Comparison of ENCODE assay signal across 31 cellular contexts in the genomic region with DNA sequence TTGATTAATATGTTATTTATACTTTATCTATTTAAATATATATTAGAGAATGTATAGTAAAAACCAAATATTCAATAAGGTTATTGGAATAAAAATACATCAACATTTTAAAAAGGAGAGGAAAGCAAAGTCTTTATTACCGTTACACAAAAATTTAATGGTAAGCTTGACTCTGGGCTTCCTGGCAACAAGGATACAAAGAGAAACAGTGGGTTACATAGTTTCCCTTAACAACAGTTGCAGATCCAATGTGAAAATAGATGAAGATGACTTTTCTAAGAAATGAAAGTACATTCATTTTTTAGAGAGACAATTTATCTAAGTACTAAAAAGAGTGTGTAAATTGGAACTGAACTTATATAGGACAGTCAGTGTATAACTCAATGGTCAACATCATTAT.
"Had no signal": no experiment of that assay in that cellular context is flagged by ENCODE, and none has a peak within 500 bp of the region (broad histone marks: within the 10 kb centered on the region; RNA-seq: fewer than 3 reads in every experiment).

No MANE protein-coding gene starts in this region.

- H3K4me3 ChIP-seq: ascending aorta, cardiac muscle cell, coronary artery, gastrocnemius medialis, neural progenitor cell, psoas muscle, thoracic aorta, uterus had no signal

- FAIRE-seq: keratinocyte, TTC549 had no signal

- H2AFZ ChIP-seq: neural progenitor cell, parathyroid adenoma had no signal

- DNase-seq: activated CD4-positive, alpha-beta T cell treated with anti-CD3 and anti-CD28 coated beads for 48 hours; activated CD4-positive, alpha-beta T cell treated with anti-CD3 and anti-CD28 coated beads, Interleukin-2, amount 50 U/mL, for 48 hours; activated CD8-positive, alpha-beta memory T cell treated with anti-CD3 and anti-CD28 coated beads, Interleukin-2, amount 50 U/mL, for 4 hours; activated effector memory CD4-positive, alpha-beta T cell treated with anti-CD3 and anti-CD28 coated beads, Interleukin-2, amount 50 U/mL, for 16 hours; activated naive CD4-positive, alpha-beta T cell treated with anti-CD3 and anti-CD28 coated beads, Interleukin-2, amount 10 ng/mL, durations not matched to agents 7 days and 5 days; activated naive CD8-positive, alpha-beta T cell treated with anti-CD3 and anti-CD28 coated beads, Interleukin-2, amount 10 ng/mL, durations not matched to agents 7 days and 5 days; activated T-cell treated with anti-CD3 and anti-CD28 coated beads, Interleukin-2, amount 50 U/mL, for 1 hour; gastrocnemius medialis; hippocampal formation; left cardiac atrium; left ventricle myocardium superior; mammary epithelial cell; midbrain; naive thymus-derived CD4-positive, alpha-beta T cell; occipital lobe; psoas muscle; stimulated activated CD4-positive, alpha-beta T cell treated with anti-CD3 and anti-CD28 coated beads, Interleukin-2, amount 100 ng/mL, for 48 hours; stimulated activated naive CD8-positive, alpha-beta T cell treated with anti-CD3 and anti-CD28 coated beads, Interleukin-15, Interleukin-2, amounts not matched to agents 100 U/mL and 50 U/mL, for 24 hours; T-helper 9 cell; trophoblast cell; uterus; WERI-Rb-1 had no signal

- H3K36me3 ChIP-seq: ascending aorta, cardiac muscle cell, gastrocnemius medialis, neural progenitor cell, thoracic aorta, uterus, WERI-Rb-1 had no signal

- H3K27me3 ChIP-seq: ascending aorta, cardiac muscle cell, uterus had no signal

- H3K79me2 ChIP-seq: parathyroid adenoma had no signal

- H3K4me1 ChIP-seq: gastrocnemius medialis, neural progenitor cell, parathyroid adenoma, psoas muscle, uterus had no signal

- H3K9me3 ChIP-seq: ascending aorta, gastrocnemius medialis, psoas muscle, thoracic aorta, uterus had no signal

- H3K9ac ChIP-seq: neural progenitor cell, parathyroid adenoma had no signal

- H3K27ac ChIP-seq: cardiac muscle cell, coronary artery, neural progenitor cell, parathyroid adenoma, psoas muscle, thoracic aorta, WERI-Rb-1 had no signal

- H3K4me2 ChIP-seq: neural progenitor cell had no signal

- ATAC-seq: activated CD4-positive, CD25-positive, alpha-beta regulatory T cell treated with anti-CD3 and anti-CD28 coated beads, Interleukin-2, amount 50 U/mL, for 24 hours; gastrocnemius medialis; left cardiac atrium; left ventricle myocardium superior; naive thymus-derived CD4-positive, alpha-beta T cell; psoas muscle; stimulated activated naive CD8-positive, alpha-beta T cell treated with anti-CD3 and anti-CD28 coated beads, Interleukin-15, Interleukin-2, amounts not matched to agents 100 U/mL and 50 U/mL, for 24 hours had no signal
